ENCODE assay signal across 8 cellular contexts in the genomic region with DNA sequence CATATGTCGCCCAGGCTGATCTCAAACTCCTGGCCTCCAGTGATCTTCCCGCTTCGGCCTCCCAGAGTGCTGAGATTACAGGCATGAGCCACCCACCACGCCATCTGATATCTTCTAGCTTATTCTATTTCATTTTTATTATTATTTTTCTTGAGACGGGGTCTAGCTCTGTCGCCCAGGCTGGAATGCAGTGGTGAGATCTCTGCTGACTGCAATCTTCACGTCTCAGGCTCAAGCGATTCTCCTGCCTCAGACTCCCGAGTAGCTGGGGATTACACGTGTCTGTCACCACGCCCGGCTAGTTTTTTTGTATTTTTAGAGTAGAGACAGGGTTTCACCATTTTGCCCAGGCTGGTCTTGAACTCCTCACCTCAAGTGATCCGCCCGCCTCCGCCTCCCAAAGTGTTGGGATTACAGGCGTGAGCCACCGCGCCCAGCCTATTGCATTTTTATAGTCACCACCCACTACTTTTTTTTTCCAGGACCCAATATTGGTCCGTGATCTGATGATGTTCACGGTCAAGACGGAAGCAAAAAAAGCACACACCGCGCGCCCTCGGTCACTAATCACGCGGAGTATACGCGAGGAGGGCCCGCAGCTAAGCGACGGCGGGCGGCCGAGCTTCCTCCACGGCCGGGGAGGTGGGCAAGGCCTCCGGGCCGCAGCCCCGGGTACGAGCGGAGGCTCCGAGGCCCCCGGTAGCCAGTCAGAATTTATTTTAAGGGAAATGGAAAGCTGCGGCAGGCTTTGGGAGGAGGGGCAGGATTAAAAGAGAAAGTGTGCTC. TPM values are rescaled to one million over a fixed set of nuclear protein-coding genes. Genes with fewer than 3 reads are reported as not detected.
DNase-seq lines count a peak whose midpoint lies in the region; ATAC-seq and TF ChIP-seq lines count a peak whose summit lies in the region.

No MANE protein-coding gene starts in this region.

- peak overlapping the region; percentile 90 for H2AFZ ChIP-seq in OCI-LY7 (ENCODE audit: low read length)

- no peaks in the 10 kb centered on the region for H3K9me3 ChIP-seq in OCI-LY7 (ENCODE audit: low read length)

- CTCF ChIA-PET in OCI-LY7 (lab: Charles Lee; ENCODE audit: unreplicated experiment): no interaction called here

- peaks cover 20% of the 10 kb centered on the region for H3K79me2 ChIP-seq in OCI-LY7 (ENCODE audit: insufficient read depth, low read depth, low read length)

- H3K4me1 ChIP-seq in OCI-LY7 (ENCODE audit: insufficient read depth, low read length, poor library complexity, severe bottlenecking) (peaks cover 40% of the 10 kb centered on the region), urinary bladder (ENCODE audit: insufficient read depth) (no peaks in the 10 kb centered on the region)

- intact Hi-C loops in OCI-LY7 (cut with micrococcal nuclease; ENCODE audit: unreplicated experiment): no loop called here

- POLR2A ChIA-PET in OCI-LY7 (lab: Charles Lee): interaction anchor here (1.0 to 1.6 kb wide), 3 partner anchors 21 to 54 kb away, joined by 4 to 5 read pairs (median 4); no protein-coding TSS in a partner anchor

- peak overlapping the region; percentile 88 for H3K4me3 ChIP-seq in OCI-LY7 (ENCODE audit: low read depth, low read length, poor library complexity, severe bottlenecking)
- H3K4me3 ChIP-seq in coronary artery: peak overlapping the region; percentile 99
- H3K4me3 ChIP-seq in urinary bladder (ENCODE audit: low read depth, low read length): peak overlapping the region; percentile 57

- ATAC-seq in activated CD4-positive, CD25-positive, alpha-beta regulatory T cell treated with anti-CD3 and anti-CD28 coated beads, Interleukin-2, amount 50 U/mL, for 24 hours: peak; percentile 0
- ATAC-seq in HG02623 (IDR thresholded peaks at IDR 0.05; ENCODE audit: unreplicated experiment): peak; percentile 6

- TF ChIP-seq CTCF in OCI-LY7 (conservative IDR thresholded peaks at IDR 0.05; ENCODE audit: low read length) (no peak), coronary artery (IDR thresholded peaks at IDR 0.05) (no peak)

- BruUV-seq in OCI-LY7 (replicated peaks; lab: Mats Ljungman, UMichigan): no TSS peak

- WGBS in urinary bladder: 15% methylated on average over 45 of the region's 45 CpGs

- peak overlapping the region; percentile 88 for H3K4me2 ChIP-seq in OCI-LY7 (ENCODE audit: low read length)

- peaks cover 13% of the 10 kb centered on the region for H4K20me1 ChIP-seq in OCI-LY7 (ENCODE audit: insufficient read depth, low read length)

- peaks cover 28% of the 10 kb centered on the region for H3K36me3 ChIP-seq in OCI-LY7 (ENCODE audit: insufficient read depth, low read length)
- peaks cover 3% of the 10 kb centered on the region for H3K36me3 ChIP-seq in urinary bladder (ENCODE audit: insufficient read depth)

- H3K27ac ChIP-seq in OCI-LY7 (ENCODE audit: low read depth, low read length, poor library complexity, severe bottlenecking) (peak overlapping the region; percentile 78), coronary artery (peak overlapping the region; percentile 99), urinary bladder (ENCODE audit: low read depth) (peak overlapping the region; percentile 89)

- no peak for DNase-seq in activated CD4-positive, CD25-positive, alpha-beta regulatory T cell (lab: John Stamatoyannopoulos, UW)
- DNase-seq in OCI-LY7 (ENCODE audit: low spot score) (peak; percentile 71), coronary artery (ENCODE audit: low spot score) (no peak), midbrain (lab: John Stamatoyannopoulos, UW) (peak; percentile 67), OCI-M2 (lab: John Stamatoyannopoulos, UW; ENCODE audit: unreplicated experiment) (no peak)

- H3K9me2 ChIP-seq in OCI-LY7 (ENCODE audit: insufficient read depth, low read length): no peaks in the 10 kb centered on the region

RNA-seq across cellular contexts. Expression of a gene that starts 1.1 kb away (rescaled TPM):
- total RNA-seq in OCI-LY7 (2014; rRNA removed; shearing (Covaris generic)): 44.7 and 54.2 TPM in 2 replicates
- total RNA-seq in OCI-LY7 (2022): 53.7 and 54.4 TPM in 2 replicates
- total RNA-seq in urinary bladder: 28.5 TPM
- 42.9 TPM for polyA plus RNA-seq in urinary bladder

RNA-seq across cellular contexts. Expression of a gene that starts 22.0 kb away (rescaled TPM):
- total RNA-seq in OCI-LY7 (2014; rRNA removed; shearing (Covaris generic)): 247 and 362 TPM in 2 replicates
- total RNA-seq in OCI-LY7 (2022) (223 and 266 TPM in 2 replicates), urinary bladder (83.3 TPM)
- 324 TPM for polyA plus RNA-seq in urinary bladder

RNA-seq across cellular contexts. Expression of a gene that starts 22.4 kb away (rescaled TPM):
- 13.0 and 17.0 TPM in 2 replicates for total RNA-seq in OCI-LY7 (2014; rRNA removed; shearing (Covaris generic))
- 16.8 and 17.7 TPM in 2 replicates for total RNA-seq in OCI-LY7 (2022)
- total RNA-seq in urinary bladder: 18.0 TPM
- polyA plus RNA-seq in urinary bladder: 8.8 TPM

RNA-seq across cellular contexts. Expression of a gene that starts 55.5 kb away (rescaled TPM):
- 6.7 and 11.2 TPM in 2 replicates for total RNA-seq in OCI-LY7 (2014; rRNA removed; shearing (Covaris generic))
- total RNA-seq in OCI-LY7 (2022) (28.4 and 38.9 TPM in 2 replicates), urinary bladder (8.9 TPM)
- 9.9 TPM for polyA plus RNA-seq in urinary bladder

Comparison
In these comparisons a context has a peak if more than half of its experiments do, and no peak if none do; other contexts are left out.
1. DNase-seq: peak in OCI-LY7 (single experiment) and midbrain (single experiment); none in activated CD4-positive, CD25-positive, alpha-beta regulatory T cell (0 of 4), coronary artery (single experiment) and OCI-M2 (single experiment).
2. Peak in every context shown above with its lines, with median percentiles within 50 percentile points of each other: H3K27ac ChIP-seq and H3K4me3 ChIP-seq.